ENCODE assay signal across 1 cellular context in the genomic region with DNA sequence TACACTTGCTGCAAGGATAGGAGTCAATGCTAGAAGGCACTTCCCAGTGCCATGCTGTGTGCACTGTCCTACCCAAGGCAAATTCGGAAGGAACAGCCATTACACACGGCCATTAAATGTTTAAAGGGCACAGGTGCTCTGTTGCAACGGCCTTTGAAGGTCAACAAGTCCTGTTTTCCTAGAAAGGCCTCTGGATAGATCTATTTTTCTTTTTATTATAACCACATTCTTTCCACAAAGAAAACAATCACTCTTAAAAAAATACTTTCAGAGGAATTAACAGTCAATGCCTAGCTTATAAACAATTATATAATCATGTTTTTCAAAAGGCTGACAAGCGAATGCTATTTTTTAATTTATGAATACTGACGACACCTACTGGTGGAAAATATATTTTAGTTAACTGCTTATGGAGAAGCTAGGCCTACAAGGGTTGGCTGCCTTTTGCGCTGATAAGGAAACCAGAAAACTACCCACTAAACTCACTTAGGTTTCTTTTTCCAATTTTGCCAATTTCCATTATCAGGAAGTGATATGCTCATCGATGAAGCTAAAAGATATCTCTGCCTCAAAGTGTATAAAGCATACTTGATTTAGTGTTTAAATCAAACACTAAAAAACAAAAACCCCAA.
TF ChIP-seq lines count a peak whose summit lies in the region.

No MANE protein-coding gene starts in this region.

TF ChIP-seq in HepG2, 621 proteins besides CTCF, POLR2A, EP300 and RAD21 (continued from another document and continues in another):
- TF ChIP-seq ZNF333 (CRISPR knock-in tag; IDR thresholded peaks at IDR 0.05; ENCODE audit: borderline replicate concordance) (no peak), ZNF564 (CRISPR knock-in tag; IDR thresholded peaks at IDR 0.05) (no peak), YY1 (IDR thresholded peaks at IDR 0.05; ENCODE audit: insufficient read depth, insufficient replicate concordance, low read depth, low read length) (peak; percentile 77), FOXJ3 (CRISPR knock-in tag; IDR thresholded peaks at IDR 0.05; ENCODE audit: borderline replicate concordance) (peak; percentile 41; the same call in 1 of the 2 replicates), TEAD3 (CRISPR knock-in tag; optimal IDR thresholded peaks at IDR 0.05; ENCODE audit: borderline replicate concordance) (peak; percentile 21), ASH2L (IDR thresholded peaks at IDR 0.05; ENCODE audit: insufficient read length, low read depth, low read length) (peak; percentile 67), HIC2 (CRISPR knock-in tag; IDR thresholded peaks at IDR 0.05; ENCODE audit: low read depth) (no peak), ZNF431 (CRISPR knock-in tag; IDR thresholded peaks at IDR 0.05; ENCODE audit: borderline replicate concordance, low read depth) (no peak), ZNF124 (CRISPR knock-in tag; IDR thresholded peaks at IDR 0.05) (0 out of 2 replicates have a peak, but pooled peaks have one; percentile 27), CEBPG (CRISPR knock-in tag; IDR thresholded peaks at IDR 0.05) (peak; percentile 74), SALL1 (CRISPR knock-in tag; IDR thresholded peaks at IDR 0.05) (peak; percentile 61; the same call in 1 of the 2 replicates), ZSCAN22 (CRISPR knock-in tag; IDR thresholded peaks at IDR 0.05) (no peak), HNRNPUL1 (IDR thresholded peaks at IDR 0.05; ENCODE audit: low read depth, low read length) (no peak), PHF8 (CRISPR knock-in tag; IDR thresholded peaks at IDR 0.05) (peak; percentile 30; the same call in 1 of the 2 replicates), KDM6A (CRISPR knock-in tag; IDR thresholded peaks at IDR 0.05; ENCODE audit: low read depth) (no peak), GATAD2A (CRISPR knock-in tag; IDR thresholded peaks at IDR 0.05) (peak; percentile 75), GPN1 (CRISPR knock-in tag; IDR thresholded peaks at IDR 0.05; ENCODE audit: borderline replicate concordance) (no peak), ZMYM4 (CRISPR knock-in tag; IDR thresholded peaks at IDR 0.05) (peak; percentile 58; the same call in 1 of the 2 replicates), RARA (CRISPR knock-in tag; IDR thresholded peaks at IDR 0.05) (peak; percentile 58), BCL6 (CRISPR knock-in tag; IDR thresholded peaks at IDR 0.05) (peak; percentile 99), ZNF264 (CRISPR knock-in tag; IDR thresholded peaks at IDR 0.05) (0 out of 2 replicates have a peak, but pooled peaks have one; percentile 33), CREB3 (CRISPR knock-in tag; IDR thresholded peaks at IDR 0.05) (no peak), FOXK1 (CRISPR knock-in tag; IDR thresholded peaks at IDR 0.05; ENCODE audit: borderline replicate concordance, low read depth) (peak; percentile 44; the same call in 1 of the 2 replicates), MEF2D (CRISPR knock-in tag; IDR thresholded peaks at IDR 0.05) (no peak), SIX1 (CRISPR knock-in tag; IDR thresholded peaks at IDR 0.05; ENCODE audit: borderline replicate concordance) (0 out of 2 replicates have a peak, but pooled peaks have one; percentile 25), NFRKB (IDR thresholded peaks at IDR 0.05) (no peak), IKZF1 (IDR thresholded peaks at IDR 0.05) (no peak), CBX2 (IDR thresholded peaks at IDR 0.05; ENCODE audit: low read depth, low read length) (no peak), CBX2 (CRISPR knock-in tag; IDR thresholded peaks at IDR 0.05; ENCODE audit: low read depth) (no peak), ZNF672 (CRISPR knock-in tag; IDR thresholded peaks at IDR 0.05) (no peak), GLMP (CRISPR knock-in tag; IDR thresholded peaks at IDR 0.05; ENCODE audit: borderline replicate concordance) (no peak), POGZ (CRISPR knock-in tag; IDR thresholded peaks at IDR 0.05) (peak; percentile 51), PRPF4 (IDR thresholded peaks at IDR 0.05; ENCODE audit: low read depth, low read length, poor library complexity, severe bottlenecking) (no peak), TSC22D2 (CRISPR knock-in tag; IDR thresholded peaks at IDR 0.05; ENCODE audit: borderline replicate concordance) (no peak), PAF1 (CRISPR knock-in tag; IDR thresholded peaks at IDR 0.05) (no peak), ESRRA (CRISPR knock-in tag; IDR thresholded peaks at IDR 0.05; ENCODE audit: low read depth) (peak; percentile 71; the same call in 1 of the 2 replicates), ETV5 (CRISPR knock-in tag; IDR thresholded peaks at IDR 0.05; ENCODE audit: borderline replicate concordance) (peak; percentile 12; the same call in 1 of the 2 replicates), ISL2 (CRISPR knock-in tag; IDR thresholded peaks at IDR 0.05) (0 out of 2 replicates have a peak, but pooled peaks have one; percentile 40), KAT8 (CRISPR knock-in tag; IDR thresholded peaks at IDR 0.05) (peak; percentile 36; the same call in 1 of the 2 replicates), DMAP1 (CRISPR knock-in tag; IDR thresholded peaks at IDR 0.05) (peak; percentile 31; the same call in 1 of the 2 replicates), POLR2AphosphoS5 (IDR thresholded peaks at IDR 0.05; ENCODE audit: low read depth, low read length) (no peak), ZNF790 (CRISPR knock-in tag; IDR thresholded peaks at IDR 0.05; ENCODE audit: borderline replicate concordance) (no peak)
- TF ChIP-seq, protein P1, sequence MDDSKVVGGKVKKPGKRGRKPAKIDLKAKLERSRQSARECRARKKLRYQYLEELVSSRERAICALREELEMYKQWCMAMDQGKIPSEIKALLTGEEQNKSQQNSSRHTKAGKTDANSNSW (CRISPR knock-in tag; IDR thresholded peaks at IDR 0.05; ENCODE audit: borderline replicate concordance), result no peak
- TF ChIP-seq, protein P2, sequence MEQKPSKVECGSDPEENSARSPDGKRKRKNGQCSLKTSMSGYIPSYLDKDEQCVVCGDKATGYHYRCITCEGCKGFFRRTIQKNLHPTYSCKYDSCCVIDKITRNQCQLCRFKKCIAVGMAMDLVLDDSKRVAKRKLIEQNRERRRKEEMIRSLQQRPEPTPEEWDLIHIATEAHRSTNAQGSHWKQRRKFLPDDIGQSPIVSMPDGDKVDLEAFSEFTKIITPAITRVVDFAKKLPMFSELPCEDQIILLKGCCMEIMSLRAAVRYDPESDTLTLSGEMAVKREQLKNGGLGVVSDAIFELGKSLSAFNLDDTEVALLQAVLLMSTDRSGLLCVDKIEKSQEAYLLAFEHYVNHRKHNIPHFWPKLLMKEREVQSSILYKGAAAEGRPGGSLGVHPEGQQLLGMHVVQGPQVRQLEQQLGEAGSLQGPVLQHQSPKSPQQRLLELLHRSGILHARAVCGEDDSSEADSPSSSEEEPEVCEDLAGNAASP (CRISPR knock-in tag; IDR thresholded peaks at IDR 0.05; ENCODE audit: borderline replicate concordance), result peak; percentile 21; the same call in 1 of the 2 replicates
- TF ChIP-seq, protein P3, sequence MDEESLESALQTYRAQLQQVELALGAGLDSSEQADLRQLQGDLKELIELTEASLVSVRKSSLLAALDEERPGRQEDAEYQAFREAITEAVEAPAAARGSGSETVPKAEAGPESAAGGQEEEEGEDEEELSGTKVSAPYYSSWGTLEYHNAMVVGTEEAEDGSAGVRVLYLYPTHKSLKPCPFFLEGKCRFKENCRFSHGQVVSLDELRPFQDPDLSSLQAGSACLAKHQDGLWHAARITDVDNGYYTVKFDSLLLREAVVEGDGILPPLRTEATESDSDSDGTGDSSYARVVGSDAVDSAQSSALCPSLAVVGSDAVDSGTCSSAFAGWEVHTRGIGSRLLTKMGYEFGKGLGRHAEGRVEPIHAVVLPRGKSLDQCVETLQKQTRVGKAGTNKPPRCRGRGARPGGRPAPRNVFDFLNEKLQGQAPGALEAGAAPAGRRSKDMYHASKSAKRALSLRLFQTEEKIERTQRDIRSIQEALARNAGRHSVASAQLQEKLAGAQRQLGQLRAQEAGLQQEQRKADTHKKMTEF (CRISPR knock-in tag; IDR thresholded peaks at IDR 0.05), result peak; percentile 56
- TF ChIP-seq, protein P4, sequence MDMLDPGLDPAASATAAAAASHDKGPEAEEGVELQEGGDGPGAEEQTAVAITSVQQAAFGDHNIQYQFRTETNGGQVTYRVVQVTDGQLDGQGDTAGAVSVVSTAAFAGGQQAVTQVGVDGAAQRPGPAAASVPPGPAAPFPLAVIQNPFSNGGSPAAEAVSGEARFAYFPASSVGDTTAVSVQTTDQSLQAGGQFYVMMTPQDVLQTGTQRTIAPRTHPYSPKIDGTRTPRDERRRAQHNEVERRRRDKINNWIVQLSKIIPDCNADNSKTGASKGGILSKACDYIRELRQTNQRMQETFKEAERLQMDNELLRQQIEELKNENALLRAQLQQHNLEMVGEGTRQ (IDR thresholded peaks at IDR 0.05; ENCODE audit: low read depth, low read length), result no peak
- TF ChIP-seq, protein P4 (CRISPR knock-in tag; IDR thresholded peaks at IDR 0.05; ENCODE audit: borderline replicate concordance), result no peak
- TF ChIP-seq, protein P5, sequence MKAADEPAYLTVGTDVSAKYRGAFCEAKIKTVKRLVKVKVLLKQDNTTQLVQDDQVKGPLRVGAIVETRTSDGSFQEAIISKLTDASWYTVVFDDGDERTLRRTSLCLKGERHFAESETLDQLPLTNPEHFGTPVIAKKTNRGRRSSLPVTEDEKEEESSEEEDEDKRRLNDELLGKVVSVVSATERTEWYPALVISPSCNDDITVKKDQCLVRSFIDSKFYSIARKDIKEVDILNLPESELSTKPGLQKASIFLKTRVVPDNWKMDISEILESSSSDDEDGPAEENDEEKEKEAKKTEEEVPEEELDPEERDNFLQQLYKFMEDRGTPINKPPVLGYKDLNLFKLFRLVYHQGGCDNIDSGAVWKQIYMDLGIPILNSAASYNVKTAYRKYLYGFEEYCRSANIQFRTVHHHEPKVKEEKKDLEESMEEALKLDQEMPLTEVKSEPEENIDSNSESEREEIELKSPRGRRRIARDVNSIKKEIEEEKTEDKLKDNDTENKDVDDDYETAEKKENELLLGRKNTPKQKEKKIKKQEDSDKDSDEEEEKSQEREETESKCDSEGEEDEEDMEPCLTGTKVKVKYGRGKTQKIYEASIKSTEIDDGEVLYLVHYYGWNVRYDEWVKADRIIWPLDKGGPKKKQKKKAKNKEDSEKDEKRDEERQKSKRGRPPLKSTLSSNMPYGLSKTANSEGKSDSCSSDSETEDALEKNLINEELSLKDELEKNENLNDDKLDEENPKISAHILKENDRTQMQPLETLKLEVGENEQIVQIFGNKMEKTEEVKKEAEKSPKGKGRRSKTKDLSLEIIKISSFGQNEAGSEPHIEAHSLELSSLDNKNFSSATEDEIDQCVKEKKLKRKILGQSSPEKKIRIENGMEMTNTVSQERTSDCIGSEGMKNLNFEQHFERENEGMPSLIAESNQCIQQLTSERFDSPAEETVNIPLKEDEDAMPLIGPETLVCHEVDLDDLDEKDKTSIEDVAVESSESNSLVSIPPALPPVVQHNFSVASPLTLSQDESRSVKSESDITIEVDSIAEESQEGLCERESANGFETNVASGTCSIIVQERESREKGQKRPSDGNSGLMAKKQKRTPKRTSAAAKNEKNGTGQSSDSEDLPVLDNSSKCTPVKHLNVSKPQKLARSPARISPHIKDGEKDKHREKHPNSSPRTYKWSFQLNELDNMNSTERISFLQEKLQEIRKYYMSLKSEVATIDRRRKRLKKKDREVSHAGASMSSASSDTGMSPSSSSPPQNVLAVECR (CRISPR knock-in tag; IDR thresholded peaks at IDR 0.05; ENCODE audit: borderline replicate concordance), result peak; percentile 16; the same call in 1 of the 2 replicates
